Comparison of ENCODE assay signal across 1 cellular context in genomic region chr1:1758692-1759455, GRCh38.
TF ChIP-seq lines count a peak whose summit lies in the region.

No MANE protein-coding gene starts in this region.

TF ChIP-seq in K562, 482 proteins besides CTCF, POLR2A, EP300 and RAD21 (continued from another document and continues in another):
- TF ChIP-seq PRDM10 (IDR thresholded peaks at IDR 0.05; ENCODE audit: partially characterized antibody) (peak; percentile 83), TCFL5 (CRISPR knock-in tag; conservative IDR thresholded peaks at IDR 0.05) (no peak), CLOCK (CRISPR knock-in tag; IDR thresholded peaks at IDR 0.05; ENCODE audit: borderline replicate concordance) (no peak), HIVEP1 (CRISPR knock-in tag; IDR thresholded peaks at IDR 0.05) (0 out of 2 replicates have a peak, but pooled peaks have one; percentile 36), ELF2 (CRISPR knock-in tag; IDR thresholded peaks at IDR 0.05) (0 out of 2 replicates have a peak, but pooled peaks have one; percentile 52), HDAC2 (IDR thresholded peaks at IDR 0.05) (peak; percentile 54; the same call in 1 of the 2 replicates), ARNT (IDR thresholded peaks at IDR 0.05) (no peak), GTF2A2 (tag; IDR thresholded peaks at IDR 0.05) (no peak), CUX1 (CRISPR knock-in tag; IDR thresholded peaks at IDR 0.05) (peak; percentile 90), NR4A1 (CRISPR knock-in tag; IDR thresholded peaks at IDR 0.05) (peak; percentile 4; the same call in 1 of the 2 replicates), NR4A1 (tag; IDR thresholded peaks at IDR 0.05) (peak; percentile 80), XRCC5 (IDR thresholded peaks at IDR 0.05; ENCODE audit: low read depth, low read length) (no peak), HMBOX1 (IDR thresholded peaks at IDR 0.05) (no peak), TAF9B (IDR thresholded peaks at IDR 0.05; ENCODE audit: partially characterized antibody) (peak; percentile 98), RBM34 (IDR thresholded peaks at IDR 0.05; ENCODE audit: borderline replicate concordance, insufficient read depth, low read length) (no peak), HEY1 (CRISPR knock-in tag; IDR thresholded peaks at IDR 0.05; ENCODE audit: borderline replicate concordance) (no peak), RBBP5 (IDR thresholded peaks at IDR 0.05; ENCODE audit: borderline replicate concordance, insufficient read depth, low read length, poor library complexity, severe bottlenecking) (peak; percentile 81), CC2D1A (IDR thresholded peaks at IDR 0.05) (no peak), SMAD3 (CRISPR knock-in tag; conservative IDR thresholded peaks at IDR 0.05) (no peak; the same call in 1 of the 2 replicates), SNRNP70 (optimal IDR thresholded peaks at IDR 0.05; ENCODE audit: low read depth, low read length) (no peak), TFE3 (CRISPR knock-in tag; IDR thresholded peaks at IDR 0.05) (no peak), ELF4 (CRISPR knock-in tag; IDR thresholded peaks at IDR 0.05) (peak; percentile 7; the same call in 1 of the 2 replicates), U2AF2 (optimal IDR thresholded peaks at IDR 0.05; ENCODE audit: low read depth, low read length) (no peak), ZEB2 (IDR thresholded peaks at IDR 0.05) (peak; percentile 90), ATF3 (IDR thresholded peaks at IDR 0.05) (no peak), ATF3 (CRISPR knock-in tag; conservative IDR thresholded peaks at IDR 0.05) (peak; percentile 63; the same call in 1 of the 2 replicates), CREB3 (tag; conservative IDR thresholded peaks at IDR 0.05; ENCODE audit: low read depth) (peak; percentile 91), SPI1 (IDR thresholded peaks at IDR 0.05; ENCODE audit: borderline replicate concordance, low read depth, low read length) (no peak), TFAP4 (CRISPR knock-in tag; IDR thresholded peaks at IDR 0.05; ENCODE audit: borderline replicate concordance) (peak; percentile 98), ZNF311 (CRISPR knock-in tag; IDR thresholded peaks at IDR 0.05) (no peak), TEAD4 (IDR thresholded peaks at IDR 0.05; ENCODE audit: low read length) (peak; percentile 43), TEAD4 (CRISPR knock-in tag; IDR thresholded peaks at IDR 0.05; ENCODE audit: borderline replicate concordance) (no peak), DDX20 (tag; IDR thresholded peaks at IDR 0.05; ENCODE audit: low read depth) (no peak), SP2 (IDR thresholded peaks at IDR 0.05; ENCODE audit: extremely low read depth, low read depth, low read length, poor library complexity, severe bottlenecking) (no peak), JUN (IDR thresholded peaks at IDR 0.05; ENCODE audit: borderline replicate concordance, low read depth, low read length) (peak; percentile 51; the same call in 1 of the 2 replicates), JUN (CRISPR knock-in tag; IDR thresholded peaks at IDR 0.05; ENCODE audit: borderline replicate concordance) (no peak), RBM14 (IDR thresholded peaks at IDR 0.05; ENCODE audit: borderline replicate concordance, insufficient read depth, low read depth, low read length) (no peak), ZMIZ1 (IDR thresholded peaks at IDR 0.05; ENCODE audit: low read depth in 2 of 2, low read length in 2 of 2) (no peak; a peak in 1 of 4 replicates), SMARCB1 (IDR thresholded peaks at IDR 0.05; ENCODE audit: insufficient read length, low read depth) (no peak)
